Comparison of ENCODE assay signal across 8 cellular contexts in genomic region chr17:81400154-81400938, GRCh38. TPM values are rescaled to one million over a fixed set of nuclear protein-coding genes. Genes with fewer than 3 reads are reported as not detected.
DNase-seq lines count a peak whose midpoint lies in the region; ATAC-seq and TF ChIP-seq lines count a peak whose summit lies in the region.

No MANE protein-coding gene starts in this region.

- H3K36me3 Mint-ChIP-seq in T-helper 2 cell treated with Interferon-gamma antibody and Interleukin-4, amounts not matched to agents 5 μg/mL and 100 μg/mL, for 36 hours (ENCODE audit: low read depth): peaks cover 4% of the 10 kb centered on the region
- no peaks in the 10 kb centered on the region for H3K36me3 Mint-ChIP-seq in natural killer cell treated with Interleukin-12 subunit alpha and Interleukin-12 subunit beta and Interleukin-15 and Interleukin-18, amount 100 ng/mL, for 72 hours

- H3K4me3 ChIP-seq in esophagus squamous epithelium: peak overlapping the region; percentile 62 to 94 (median 76)

- peaks cover 0 to 25% (median 0%) of the 10 kb centered on the region in 4 donors for H3K27me3 ChIP-seq in esophagus squamous epithelium

- H3K27me3 Mint-ChIP-seq in T-helper 2 cell treated with Interferon-gamma antibody and Interleukin-4, amounts not matched to agents 5 μg/mL and 100 μg/mL, for 36 hours (ENCODE audit: low read depth): peaks cover 67% of the 10 kb centered on the region
- peaks cover 9 to 41% of the 10 kb centered on the region in 2 donors for H3K27me3 Mint-ChIP-seq in natural killer cell treated with Interleukin-12 subunit alpha and Interleukin-12 subunit beta and Interleukin-15 and Interleukin-18, amount 100 ng/mL, for 72 hours

- peak overlapping the region; percentile 94 to 98 (median 96) for H3K27ac ChIP-seq in esophagus squamous epithelium

- ATAC-seq in natural killer cell treated with Interleukin-12 subunit alpha and Interleukin-12 subunit beta and Interleukin-15 and Interleukin-18, amount 100 ng/mL, for 72 hours: no peak

- TF ChIP-seq CTCF in esophagus squamous epithelium (IDR thresholded peaks at IDR 0.05) (no peak), GM10248 (IDR thresholded peaks at IDR 0.05; ENCODE audit: control extremely low read depth, extremely low read depth, low read depth, missing control alignments) (no peak)

- H3K9me3 ChIP-seq in esophagus squamous epithelium: no peaks in the 10 kb centered on the region

- 5 to 10% methylated on average over 5 to 25 of the region's 65 CpGs for WGBS in esophagus squamous epithelium, 2 donors

- POLR2A ChIA-PET in GM10248 (lab: Yijun Ruan, JAX): no interaction called here

- no peaks in the 10 kb centered on the region for H3K9me3 Mint-ChIP-seq in T-helper 2 cell treated with Interferon-gamma antibody and Interleukin-4, amounts not matched to agents 5 μg/mL and 100 μg/mL, for 36 hours
- no peaks in the 10 kb centered on the region for H3K9me3 Mint-ChIP-seq in natural killer cell treated with Interleukin-12 subunit alpha and Interleukin-12 subunit beta and Interleukin-15 and Interleukin-18, amount 100 ng/mL, for 72 hours

- H3K4me3 Mint-ChIP-seq in T-helper 2 cell treated with Interferon-gamma antibody and Interleukin-4, amounts not matched to agents 5 μg/mL and 100 μg/mL, for 36 hours: peak overlapping the region; percentile 70
- peak overlapping the region; percentile 47 for H3K4me3 Mint-ChIP-seq in natural killer cell treated with Interleukin-12 subunit alpha and Interleukin-12 subunit beta and Interleukin-15 and Interleukin-18, amount 100 ng/mL, for 72 hours

- H3K27ac Mint-ChIP-seq in T-helper 2 cell treated with Interferon-gamma antibody and Interleukin-4, amounts not matched to agents 5 μg/mL and 100 μg/mL, for 36 hours: peak overlapping the region; percentile 36
- H3K27ac Mint-ChIP-seq in natural killer cell treated with Interleukin-12 subunit alpha and Interleukin-12 subunit beta and Interleukin-15 and Interleukin-18, amount 100 ng/mL, for 72 hours: no peak overlapping the region

- H3K36me3 ChIP-seq in esophagus squamous epithelium: no peaks in the 10 kb centered on the region

- CTCF ChIA-PET in GM10248 (lab: Yijun Ruan, JAX): no interaction called here

- DNase-seq in NCI-H2107 treated with DMSO at 0.1 percent for 48 hours (lab: John Stamatoyannopoulos, UW; ENCODE audit: unreplicated experiment) (peak; percentile 38), NCI-H2107 (lab: John Stamatoyannopoulos, UW) (no peak), esophagus squamous epithelium (lab: John Stamatoyannopoulos, UW) (no peak), SKM-1 treated with dmso at 0.1 percent for 144 hours (lab: John Stamatoyannopoulos, UW; ENCODE audit: unreplicated experiment) (no peak), GM10248 (ENCODE audit: extremely low spot score) (no peak)
- no peak for DNase-seq in T-helper 2 cell treated with Interferon-gamma antibody and Interleukin-4, amounts not matched to agents 5 μg/mL and 100 μg/mL, for 36 hours (ENCODE audit: low spot score)
- no peak for DNase-seq in natural killer cell treated with Interleukin-12 subunit alpha and Interleukin-12 subunit beta and Interleukin-15 and Interleukin-18, amount 100 ng/mL, for 72 hours (ENCODE audit: low spot score)
- no peak for DNase-seq in activated CD4-positive, CD25-positive, alpha-beta regulatory T cell (lab: John Stamatoyannopoulos, UW)

- H3K4me1 ChIP-seq in esophagus squamous epithelium: peaks cover 23 to 88% (median 39%) of the 10 kb centered on the region in 3 donors

- TF ChIP-seq POLR2A in esophagus squamous epithelium (IDR thresholded peaks at IDR 0.05): no peak

- intact Hi-C loops in esophagus squamous epithelium (cut with DNase I): loop anchor here (5.0 kb wide), 1 partner anchor 82 kb away; no protein-coding TSS in a partner anchor

- peaks cover 5% of the 10 kb centered on the region for H3K4me1 Mint-ChIP-seq in T-helper 2 cell treated with Interferon-gamma antibody and Interleukin-4, amounts not matched to agents 5 μg/mL and 100 μg/mL, for 36 hours (ENCODE audit: low read depth)
- peaks cover 12 to 16% of the 10 kb centered on the region in 2 donors for H3K4me1 Mint-ChIP-seq in natural killer cell treated with Interleukin-12 subunit alpha and Interleukin-12 subunit beta and Interleukin-15 and Interleukin-18, amount 100 ng/mL, for 72 hours (ENCODE audit: low read depth in 2 of 2)

RNA-seq across cellular contexts. Expression of gene BAHCC1, which starts 5.1 kb away (rescaled TPM):
- 10 to 100 TPM in 1 of 4 donors, 1 to 10 TPM in 3; 3.8 to 10.6 (median 5.4) TPM for total RNA-seq in esophagus squamous epithelium
- under 1 TPM; 0.52 to 0.84 TPM for total RNA-seq in natural killer cell treated with Interleukin-12 subunit alpha and Interleukin-12 subunit beta and Interleukin-15 and Interleukin-18, amount 100 ng/mL, for 72 hours
